17 cellular contexts compared by ENCODE assay signal in genomic region chr13:114015111-114015551, GRCh38. TPM values are rescaled to one million over a fixed set of nuclear protein-coding genes. Genes with fewer than 3 reads are reported as not detected.
A peak's percentile ranks its signal among the peaks of the same experiment; 100 is the strongest.
DNase-seq lines count a peak whose midpoint lies in the region; ATAC-seq and TF ChIP-seq lines count a peak whose summit lies in the region.
"Had no signal": no experiment of that assay in that cellular context is flagged by ENCODE, and none has a peak within 500 bp of the region (broad histone marks: within the 10 kb centered on the region; RNA-seq: fewer than 3 reads in every experiment).

No MANE protein-coding gene starts in this region.

- peak; percentile 22 for DNase-seq in left cardiac atrium
- DNase-seq in Right ventricle myocardium superior, result no peak
- no peak for DNase-seq in MCF 10A (ENCODE audit: unreplicated experiment)
- no peak for DNase-seq in mesenchymal stem cell
- DNase-seq in vagina (ENCODE audit: extremely low spot score in 2 of 2), result no peak
- no peak for DNase-seq in CD4-positive, alpha-beta memory T cell
- no peak for DNase-seq in T-helper 2 cell treated with Interferon-gamma antibody and Interleukin-4, amounts not matched to agents 5 μg/mL and 100 μg/mL, for 36 hours (ENCODE audit: low spot score)
- DNase-seq in inferior parietal cortex (ENCODE audit: extremely low spot score), result no peak
- DNase-seq: activated CD4-positive, CD25-positive, alpha-beta regulatory T cell; MV-4-11; NCI-H2029 treated with DMSO at 0.1 percent for 48 hours; NCI-H526 treated with DMSO at 0.1 percent for 48 hours; stimulated activated CD4-positive, alpha-beta T cell treated with anti-CD3 and anti-CD28 coated beads, Interleukin-12 subunit alpha, Interleukin-12 subunit beta, amount 100 ng/mL, for 4 hours had no signal

- peaks cover 13% of the 10 kb centered on the region for H3K4me1 Mint-ChIP-seq in MCF 10A (ENCODE audit: insufficient read depth, unreplicated experiment)
- peaks cover 2 to 6% (median 4%) of the 10 kb centered on the region in 4 donors for H3K4me1 Mint-ChIP-seq in CD4-positive, alpha-beta memory T cell
- peaks cover 6% of the 10 kb centered on the region for H3K4me1 Mint-ChIP-seq in T-helper 2 cell treated with Interferon-gamma antibody and Interleukin-4, amounts not matched to agents 5 μg/mL and 100 μg/mL, for 36 hours (ENCODE audit: low read depth)
- H3K4me1 Mint-ChIP-seq: stimulated activated memory B cell treated with anti-CD40 and anti-IgM and Interleukin-4, amounts not matched to agents 10 μg/mL and 1 μg/mL and 100 μg/mL, for 72 hours had no signal

- no peaks in the 10 kb centered on the region for H3K9me3 Mint-ChIP-seq in MCF 10A (ENCODE audit: unreplicated experiment)
- peaks cover 0 to 12% (median 0%) of the 10 kb centered on the region in 8 donors for H3K9me3 Mint-ChIP-seq in CD4-positive, alpha-beta memory T cell
- no peaks in the 10 kb centered on the region for H3K9me3 Mint-ChIP-seq in T-helper 2 cell treated with Interferon-gamma antibody and Interleukin-4, amounts not matched to agents 5 μg/mL and 100 μg/mL, for 36 hours
- H3K9me3 Mint-ChIP-seq: stimulated activated memory B cell treated with anti-CD40 and anti-IgM and Interleukin-4, amounts not matched to agents 10 μg/mL and 1 μg/mL and 100 μg/mL, for 72 hours had no signal

- CTCF ChIA-PET in MCF 10A (lab: Yijun Ruan, JAX), result interaction anchor here (0.7 to 1.0 kb wide), 2 partner anchors 42 to 61 kb away, joined by 3 to 4 read pairs; no protein-coding TSS in a partner anchor
- CTCF ChIA-PET in CD4-positive, alpha-beta memory T cell (lab: Charles Lee; ENCODE audit: partially characterized antibody), result no interaction called here

- TF ChIP-seq CTCF in MCF 10A (IDR thresholded peaks at IDR 0.05; ENCODE audit: unreplicated experiment), result no peak
- TF ChIP-seq CTCF in vagina (IDR thresholded peaks at IDR 0.05), result no peak

- 97% methylated on average over 27 of the region's 27 CpGs for WGBS in mesenchymal stem cell

- no peak overlapping the region for H2BK5ac ChIP-seq in mesenchymal stem cell (ENCODE audit: low read depth, low read length, poor library complexity, severe bottlenecking)

- H4K91ac ChIP-seq in mesenchymal stem cell (ENCODE audit: low read length), result peak overlapping the region; percentile 43

- H3K27ac ChIP-seq in mesenchymal stem cell (ENCODE audit: low read length, poor library complexity, severe bottlenecking), result no peak overlapping the region
- peak overlapping the region; percentile 76 for H3K27ac ChIP-seq in vagina
- H3K27ac ChIP-seq in CD4-positive, alpha-beta memory T cell (ENCODE audit: low read depth, low read length), result no peak overlapping the region
- H3K27ac ChIP-seq: colonic mucosa had no signal

- no peak overlapping the region for H2BK120ac ChIP-seq in mesenchymal stem cell (ENCODE audit: low read depth, low read length)

- H3K36me3 Mint-ChIP-seq in MCF 10A (ENCODE audit: insufficient read depth, unreplicated experiment), result peaks cover 22% of the 10 kb centered on the region
- peaks cover 20 to 33% of the 10 kb centered on the region in 2 donors for H3K36me3 Mint-ChIP-seq in CD4-positive, alpha-beta memory T cell
- peaks cover 19% of the 10 kb centered on the region for H3K36me3 Mint-ChIP-seq in T-helper 2 cell treated with Interferon-gamma antibody and Interleukin-4, amounts not matched to agents 5 μg/mL and 100 μg/mL, for 36 hours (ENCODE audit: low read depth)

- peak overlapping the region; percentile 94 for H3K27ac Mint-ChIP-seq in MCF 10A (ENCODE audit: low read depth, unreplicated experiment)
- H3K27ac Mint-ChIP-seq in CD4-positive, alpha-beta memory T cell, result peak overlapping the region in 1 of 7 donors; percentile 70
- no peak overlapping the region for H3K27ac Mint-ChIP-seq in T-helper 2 cell treated with Interferon-gamma antibody and Interleukin-4, amounts not matched to agents 5 μg/mL and 100 μg/mL, for 36 hours
- H3K27ac Mint-ChIP-seq: stimulated activated memory B cell treated with anti-CD40 and anti-IgM and Interleukin-4, amounts not matched to agents 10 μg/mL and 1 μg/mL and 100 μg/mL, for 72 hours had no signal

- peaks cover 52% of the 10 kb centered on the region for H3K79me1 ChIP-seq in mesenchymal stem cell (replicated peaks; ENCODE audit: low read length, poor library complexity, severe bottlenecking)

- H4K8ac ChIP-seq in mesenchymal stem cell (ENCODE audit: low read length), result no peak overlapping the region

- no peak overlapping the region for H3K14ac ChIP-seq in mesenchymal stem cell (ENCODE audit: low read length in 2 of 2)

- TF ChIP-seq POLR2A in vagina (IDR thresholded peaks at IDR 0.05), result peak in 1 of 2 donors; percentile 9

- peak overlapping the region; percentile 66 for H3K4me3 Mint-ChIP-seq in MCF 10A (ENCODE audit: unreplicated experiment)
- no peak overlapping the region for H3K4me3 Mint-ChIP-seq in CD4-positive, alpha-beta memory T cell
- no peak overlapping the region for H3K4me3 Mint-ChIP-seq in T-helper 2 cell treated with Interferon-gamma antibody and Interleukin-4, amounts not matched to agents 5 μg/mL and 100 μg/mL, for 36 hours
- H3K4me3 Mint-ChIP-seq: stimulated activated memory B cell treated with anti-CD40 and anti-IgM and Interleukin-4, amounts not matched to agents 10 μg/mL and 1 μg/mL and 100 μg/mL, for 72 hours had no signal

- H3K18ac ChIP-seq in mesenchymal stem cell (ENCODE audit: low read depth in 1 of 2, low read length in 2 of 2), result no peak overlapping the region

- no peaks in the 10 kb centered on the region for H3K27me3 ChIP-seq in mesenchymal stem cell (ENCODE audit: control insufficient read depth in 1 of 2, insufficient read depth in 1 of 2, low read length in 2 of 2)
- H3K27me3 ChIP-seq in vagina, result no peaks in the 10 kb centered on the region
- no peaks in the 10 kb centered on the region for H3K27me3 ChIP-seq in CD4-positive, alpha-beta memory T cell (ENCODE audit: insufficient read depth, low read length)
- H3K27me3 ChIP-seq: colonic mucosa had no signal

- peak overlapping the region; percentile 72 for H3K9ac ChIP-seq in mesenchymal stem cell (ENCODE audit: low read length)

- H3K36me3 ChIP-seq in mesenchymal stem cell (ENCODE audit: control insufficient read depth in 1 of 2, insufficient read depth in 2 of 2, low read depth in 1 of 2, low read length in 2 of 2), result peaks cover 89 to 91% of the 10 kb centered on the region in 2 experiments
- H3K36me3 ChIP-seq in vagina, result peaks cover 0 to 36% of the 10 kb centered on the region in 2 donors
- peaks cover 88% of the 10 kb centered on the region for H3K36me3 ChIP-seq in CD4-positive, alpha-beta memory T cell (ENCODE audit: insufficient read depth, low read length)
- H3K36me3 ChIP-seq: colonic mucosa had no signal

- no peak overlapping the region for H3K4me3 ChIP-seq in mesenchymal stem cell (ENCODE audit: insufficient read depth in 1 of 2, low read depth in 1 of 2, low read length in 2 of 2)
- H3K4me3 ChIP-seq in vagina, result no peak overlapping the region
- H3K4me3 ChIP-seq in CD4-positive, alpha-beta memory T cell (ENCODE audit: low read length in 2 of 2), result no peak overlapping the region
- H3K4me3 ChIP-seq: colonic mucosa had no signal

- POLR2A ChIA-PET in MCF 10A (lab: Yijun Ruan, JAX), result interaction anchor here (0.8 to 2.4 kb wide), 12 partner anchors 10 to 264 kb away, joined by 3 to 33 read pairs (median 4); no protein-coding TSS in a partner anchor
- POLR2A ChIA-PET in CD4-positive, alpha-beta memory T cell (lab: Charles Lee; ENCODE audit: partially characterized antibody), result no interaction called here

- no peak overlapping the region for H3K23ac ChIP-seq in mesenchymal stem cell (ENCODE audit: low read length in 2 of 2)

- H3K9me3 ChIP-seq in mesenchymal stem cell (ENCODE audit: control insufficient read depth, low read length) (no peaks in the 10 kb centered on the region), vagina (no peaks in the 10 kb centered on the region)
- no peaks in the 10 kb centered on the region for H3K9me3 ChIP-seq in CD4-positive, alpha-beta memory T cell (ENCODE audit: control insufficient read depth in 1 of 2, low read length in 2 of 2)
- H3K9me3 ChIP-seq: colonic mucosa had no signal

- H3K4me1 ChIP-seq in mesenchymal stem cell (ENCODE audit: control insufficient read depth, insufficient read depth, low read depth, low read length) (peaks cover 9% of the 10 kb centered on the region), vagina (peaks cover 7% of the 10 kb centered on the region)
- H3K4me1 ChIP-seq in CD4-positive, alpha-beta memory T cell (ENCODE audit: insufficient read depth, low read length), result no peaks in the 10 kb centered on the region
- H3K4me1 ChIP-seq: colonic mucosa had no signal

- H3K4me2 ChIP-seq in mesenchymal stem cell (ENCODE audit: low read length, poor library complexity, severe bottlenecking), result no peak overlapping the region

- no peak for ATAC-seq in left cardiac atrium
- no peak for ATAC-seq in Right ventricle myocardium superior (ENCODE audit: poor library complexity)
- ATAC-seq: naive thymus-derived CD8-positive, alpha-beta T cell; stimulated activated memory B cell treated with anti-CD40 and anti-IgM and Interleukin-4, amounts not matched to agents 10 μg/mL and 1 μg/mL and 100 μg/mL, for 72 hours had no signal

- H2AFZ ChIP-seq in mesenchymal stem cell (ENCODE audit: low read depth, low read length), result no peak overlapping the region

- H2BK12ac ChIP-seq in mesenchymal stem cell (ENCODE audit: low read length in 2 of 2), result no peak overlapping the region

- H3K27me3 Mint-ChIP-seq in MCF 10A (ENCODE audit: insufficient read depth, unreplicated experiment), result no peaks in the 10 kb centered on the region
- no peaks in the 10 kb centered on the region for H3K27me3 Mint-ChIP-seq in CD4-positive, alpha-beta memory T cell
- no peaks in the 10 kb centered on the region for H3K27me3 Mint-ChIP-seq in T-helper 2 cell treated with Interferon-gamma antibody and Interleukin-4, amounts not matched to agents 5 μg/mL and 100 μg/mL, for 36 hours (ENCODE audit: low read depth)
- H3K27me3 Mint-ChIP-seq: naive thymus-derived CD8-positive, alpha-beta T cell; stimulated activated memory B cell treated with anti-CD40 and anti-IgM and Interleukin-4, amounts not matched to agents 10 μg/mL and 1 μg/mL and 100 μg/mL, for 72 hours had no signal

- intact Hi-C loops in left cardiac atrium (cut with DNase I) (no loop called here), Right ventricle myocardium superior (cut with DNase I) (no loop called here), MCF 10A (cut with micrococcal nuclease) (loop anchor here (1.0 kb wide), 1 partner anchor 50 kb away; no protein-coding TSS in a partner anchor), vagina (cut with DNase I) (loop anchor here (5.0 kb wide), 1 partner anchor 117 kb away; the partner anchor contains the start of gene RASA3)
- intact Hi-C loops in CD4-positive, alpha-beta memory T cell (cut with micrococcal nuclease), result no loop called here

- H2BK15ac ChIP-seq in mesenchymal stem cell (ENCODE audit: low read depth, poor library complexity, severe bottlenecking), result no peak overlapping the region

- H2AK5ac ChIP-seq in mesenchymal stem cell (ENCODE audit: low read length, severe bottlenecking), result no peak overlapping the region

- H3K4ac ChIP-seq in mesenchymal stem cell (ENCODE audit: low read depth in 1 of 2, low read length in 2 of 2), result no peak overlapping the region

- no TSS peak for BruUV-seq in MCF 10A (replicated peaks; lab: Mats Ljungman, UMichigan)

RNA-seq across cellular contexts. Expression of gene C13orf46, which starts 41.3 kb away (rescaled TPM):
- total RNA-seq in left cardiac atrium (1 to 10 TPM in 1 of 2 donors, under 1 TPM in 1; 0.65 to 1.4 TPM), Right ventricle myocardium superior (0.32 TPM), MCF 10A (2022) (0.54 and 1.4 TPM in 2 replicates), vagina (not detected)
- 0.43 TPM for polyA plus RNA-seq in mesenchymal stem cell (2013, experiment 1 of 2)
- polyA plus RNA-seq in mesenchymal stem cell (2013, experiment 2 of 2), result 0.45 TPM
- 10 to 100 TPM; 13.9 to 14.2 TPM for total RNA-seq in CD4-positive, alpha-beta memory T cell
- 1 to 10 TPM in 1 of 2 donors, not detected in 1; 1.5 TPM for polyA plus RNA-seq in CD4-positive, alpha-beta memory T cell
- total RNA-seq: SK-MEL-5 had no signal

Comparison
In these comparisons a context has a peak if more than half of its experiments do, and no peak if none do; other contexts are left out.
1. intact Hi-C loops: an anchor here in MCF 10A (1.0 kb wide) and vagina (5.0 kb wide); none called in left cardiac atrium, Right ventricle myocardium superior and CD4-positive, alpha-beta memory T cell.